20 cellular contexts compared by ENCODE assay signal in genomic region chr3:61864886-61865285, GRCh38.
DNase-seq lines count a peak whose midpoint lies in the region; ATAC-seq and TF ChIP-seq lines count a peak whose summit lies in the region.
"Had no signal": no experiment of that assay in that cellular context is flagged by ENCODE, and none has a peak within 500 bp of the region (broad histone marks: within the 10 kb centered on the region; RNA-seq: fewer than 3 reads in every experiment).

No MANE protein-coding gene starts in this region.

- no peak for ATAC-seq in GM19455 (IDR thresholded peaks at IDR 0.05; ENCODE audit: unreplicated experiment)
- ATAC-seq: A549, HCT116, PC-3, SK-N-SH treated with all-trans-retinoic acid at 6 μM for 48 hours had no signal

- no peak for TF ChIP-seq CTCF in fibroblast of pulmonary artery (IDR thresholded peaks at IDR 0.05; ENCODE audit: low read length, missing control alignments)

- no peak overlapping the region for H3K4me3 ChIP-seq in fibroblast of pulmonary artery (replicated peaks; ENCODE audit: low read depth, low read length)
- H3K4me3 ChIP-seq: A549 had no signal

- peak; percentile 54 for DNase-seq in EH (ENCODE audit: low read depth)
- peak; percentile 60 for DNase-seq in M059J (ENCODE audit: low read depth)
- peak; percentile 10 for DNase-seq in fibroblast of pulmonary artery (ENCODE audit: low read depth)
- DNase-seq in renal cortical epithelial cell (ENCODE audit: low read depth): peak; percentile 76
- no peak for DNase-seq in activated gamma-delta T cell treated with Interleukin-2 at 50 U/mL for 16 hours
- DNase-seq in MV-4-11 (lab: John Stamatoyannopoulos, UW): no peak
- DNase-seq in hippocampal formation (lab: John Stamatoyannopoulos, UW): no peak
- DNase-seq: DMS79, KBM-7, NCI-H1417 treated with DMSO at 0.1 percent for 48 hours, NCI-H187 treated with DMSO at 0.1 percent for 48 hours, NCI-H2227 treated with DMSO at 0.1 percent for 48 hours, NCI-H524 treated with DMSO at 0.1 percent for 48 hours, PC-3, RPMI8226, SIG-M5 had no signal

Comparison
In these comparisons a context has a peak if more than half of its experiments do, and no peak if none do; other contexts are left out.
1. DNase-seq: peak in EH (single experiment), M059J (single experiment), fibroblast of pulmonary artery (single experiment) and renal cortical epithelial cell (single experiment); none in activated gamma-delta T cell treated with Interleukin-2 at 50 U/mL for 16 hours (single experiment), MV-4-11 (single experiment) and hippocampal formation (0 of 2).